1 cellular context compared by ENCODE assay signal in the genomic region with DNA sequence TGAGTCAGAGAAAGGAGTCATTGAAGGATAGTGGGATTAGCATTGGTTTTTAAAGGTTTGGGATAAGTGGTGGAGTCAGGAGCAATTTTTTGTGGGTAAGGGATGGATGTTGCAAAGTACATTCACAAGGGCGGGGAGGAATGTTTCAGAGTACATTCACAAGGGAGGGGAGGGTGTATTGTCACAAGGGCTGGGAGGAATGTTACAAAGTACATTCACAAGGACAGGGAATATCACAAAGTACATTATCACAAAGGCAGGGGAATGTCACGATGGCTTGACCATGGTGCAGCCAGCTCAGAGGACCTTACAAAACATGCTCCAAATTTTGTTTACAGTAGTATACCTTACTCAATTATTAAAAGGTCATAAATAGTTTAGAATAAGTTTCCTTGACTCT.
TF ChIP-seq lines count a peak whose summit lies in the region.

No MANE protein-coding gene starts in this region.

TF ChIP-seq in endothelial cell of umbilical vein, 7 proteins besides CTCF, POLR2A, EP300 and RAD21 (continued from another document):
- TF ChIP-seq FOS (IDR thresholded peaks at IDR 0.05; ENCODE audit: borderline replicate concordance, insufficient read depth, low read length) (no peak), JUN (IDR thresholded peaks at IDR 0.05; ENCODE audit: borderline replicate concordance, insufficient read depth, insufficient read length, low read depth) (no peak), MYC (IDR thresholded peaks at IDR 0.05; ENCODE audit: low read depth, low read length) (no peak)
